In the genomic region with DNA sequence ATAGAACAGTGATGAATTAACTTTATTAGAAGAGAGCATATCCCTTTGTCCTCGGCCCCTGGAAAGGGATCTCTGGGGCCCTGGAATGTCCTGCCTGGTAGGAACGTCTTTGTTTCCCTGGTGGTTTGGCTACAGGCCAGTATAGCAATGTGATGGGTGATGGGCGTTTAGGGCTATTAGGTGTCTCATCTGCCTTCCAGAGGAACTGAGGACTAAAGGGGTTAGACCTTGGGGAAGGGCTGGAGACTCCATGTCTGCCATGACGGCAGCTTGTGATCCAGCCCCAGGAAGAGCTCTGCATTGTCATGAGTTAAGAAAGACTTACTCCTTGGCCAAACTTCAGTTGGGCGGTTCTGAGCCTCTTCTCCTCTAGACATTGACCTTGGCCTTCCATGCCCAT, we compare ENCODE assay signal across 20 cellular contexts. TPM values are rescaled to one million over a fixed set of nuclear protein-coding genes. Genes with fewer than 3 reads are reported as not detected.
DNase-seq lines count a peak whose midpoint lies in the region; ATAC-seq, FAIRE-seq and TF ChIP-seq lines count a peak whose summit lies in the region.
"Had no signal": no experiment of that assay in that cellular context is flagged by ENCODE, and none has a peak within 500 bp of the region (broad histone marks: within the 10 kb centered on the region; RNA-seq: fewer than 3 reads in every experiment).

No MANE protein-coding gene starts in this region.

- no peak for TF ChIP-seq CTCF in body of pancreas (IDR thresholded peaks at IDR 0.05)
- no peak for TF ChIP-seq CTCF in ovary (IDR thresholded peaks at IDR 0.05)

- ATAC-seq in right cardiac atrium (no peak), left ventricle myocardium superior (no peak), body of pancreas (no peak)

- H3K4me1 ChIP-seq in right cardiac atrium (ENCODE audit: control insufficient read depth, insufficient read depth, low read length) (peaks cover 10% of the 10 kb centered on the region), body of pancreas (no peaks in the 10 kb centered on the region), ovary (ENCODE audit: insufficient read depth) (peaks cover 7% of the 10 kb centered on the region)

- H3K9me3 ChIP-seq in right cardiac atrium (ENCODE audit: control insufficient read depth, low read length) (no peaks in the 10 kb centered on the region), body of pancreas (no peaks in the 10 kb centered on the region), ovary (no peaks in the 10 kb centered on the region)
- H3K9me3 ChIP-seq: HAP-1 had no signal

- WGBS in right cardiac atrium, result 52% methylated on average over 5 of the region's 5 CpGs
- WGBS in body of pancreas, 2 donors, result 47 to 54% methylated on average over 5 of the region's 5 CpGs
- 63 to 86% (median 69%) methylated on average over 5 of the region's 5 CpGs for WGBS in ovary, 3 donors

- FAIRE-seq in urothelium cell line (lab: Jason Lieb, UNC), result no peak

- H3K36me3 ChIP-seq in body of pancreas (replicated peaks in 1 of 2; ENCODE audit: insufficient read depth in 1 of 2, low read depth in 2 of 2) (no peaks in the 10 kb centered on the region), ovary (no peaks in the 10 kb centered on the region)
- H3K36me3 ChIP-seq: HAP-1 had no signal

- H3K4me3 ChIP-seq in right cardiac atrium (ENCODE audit: low read length) (no peak overlapping the region), body of pancreas (no peak overlapping the region), ovary (no peak overlapping the region)
- H3K4me3 ChIP-seq: HAP-1 had no signal

- intact Hi-C loops in right cardiac atrium (cut with DNase I) (loop anchor here in 1 of 4 donors (10.0 kb wide), 1 partner anchor 82 kb away; no protein-coding TSS in a partner anchor), left ventricle myocardium superior (cut with micrococcal nuclease) (no loop called here), body of pancreas (cut with DNase I) (no loop called here), ovary (cut with DNase I) (loop anchor here in 3 of 4 donors (5.0 to 10.0 kb wide), 2 partner anchors 92 to 95 kb away; no protein-coding TSS in a partner anchor)

- peak overlapping the region; percentile 42 for H3K27ac ChIP-seq in right cardiac atrium (ENCODE audit: low read length)
- H3K27ac ChIP-seq in body of pancreas, result no peak overlapping the region
- no peak overlapping the region for H3K27ac ChIP-seq in ovary

- H3K27me3 ChIP-seq in right cardiac atrium (ENCODE audit: control insufficient read depth, insufficient read depth), result no peaks in the 10 kb centered on the region
- no peaks in the 10 kb centered on the region for H3K27me3 ChIP-seq in body of pancreas
- H3K27me3 ChIP-seq in ovary, result no peaks in the 10 kb centered on the region

- TF ChIP-seq EP300 in ovary (IDR thresholded peaks at IDR 0.05), result no peak

- no peak for TF ChIP-seq POLR2A in body of pancreas (IDR thresholded peaks at IDR 0.05)
- TF ChIP-seq POLR2A in ovary (IDR thresholded peaks at IDR 0.05), result no peak

- no peak for DNase-seq in right cardiac atrium
- no peak for DNase-seq in left ventricle myocardium superior
- peak; percentile 35 for DNase-seq in astrocyte of the hippocampus (ENCODE audit: low read depth, low spot score)
- peak; percentile 36 for DNase-seq in iris pigment epithelial cell (ENCODE audit: low read depth)
- peak; percentile 55 for DNase-seq in urothelium cell line (ENCODE audit: low spot score)
- no peak for DNase-seq in NCI-H187 (lab: John Stamatoyannopoulos, UW)
- no peak for DNase-seq in body of pancreas
- no peak for DNase-seq in ovary
- DNase-seq: COR-L47, GDM1, KBM-7, NCI-H1105 treated with DMSO at 0.1 percent for 48 hours, NCI-H1694, NCI-H2107, NCI-H2227 treated with DMSO at 0.1 percent for 48 hours, NCI-H510A treated with DMSO at 0.1 percent for 48 hours, NCI-H774 had no signal

RNA-seq across cellular contexts. Expression of gene APOL4, which starts 9.0 kb away (rescaled TPM):
- total RNA-seq in right cardiac atrium (1 to 10 TPM in 3 of 4 donors, not detected in 1; 3.1 to 7.4 (median 7.2) TPM), left ventricle myocardium superior (3.8 TPM), body of pancreas (10 to 100 TPM in 1 of 2 donors, under 1 TPM in 1; 0.52 to 18.1 TPM), ovary (10 to 100 TPM in 3 of 7 donors, 1 to 10 TPM in 2, under 1 TPM in 2; 0.31 to 18.6 (median 7.3) TPM)
- polyA plus RNA-seq in right cardiac atrium (3.8 TPM), ovary (1 to 10 TPM; 5.6 to 8.5 TPM)
- total RNA-seq: A172, B cell had no signal

RNA-seq across cellular contexts. Expression of gene APOL3, which starts 32.0 kb away (rescaled TPM):
- total RNA-seq in right cardiac atrium (10 to 100 TPM; 22.9 to 33.1 (median 26.5) TPM), left ventricle myocardium superior (29.5 TPM), body of pancreas (10 to 100 TPM; 11.2 to 22.4 TPM), ovary (10 to 100 TPM; 15.4 to 23.0 (median 18.6) TPM)
- polyA plus RNA-seq in right cardiac atrium (23.3 TPM), ovary (10 to 100 TPM; 19.6 to 62.1 TPM)

RNA-seq across cellular contexts. Expression of gene APOL2, which starts 46.7 kb away (rescaled TPM):
- total RNA-seq in right cardiac atrium, result 10 to 100 TPM; 39.9 to 54.8 (median 42.9) TPM
- polyA plus RNA-seq in right cardiac atrium, result 29.1 TPM
- 56.7 TPM for total RNA-seq in left ventricle myocardium superior
- total RNA-seq in body of pancreas, result 10 to 100 TPM; 13.5 to 19.1 TPM
- 10 to 100 TPM; 21.8 to 38.1 (median 28.2) TPM for total RNA-seq in ovary
- 10 to 100 TPM; 13.6 to 33.7 TPM for polyA plus RNA-seq in ovary

Comparison
In these comparisons a context has a peak if more than half of its experiments do, and no peak if none do; other contexts are left out.
1. DNase-seq: peak in astrocyte of the hippocampus (single experiment), iris pigment epithelial cell (single experiment) and urothelium cell line (single experiment); none in right cardiac atrium (0 of 3), left ventricle myocardium superior (single experiment), NCI-H187 (0 of 2), body of pancreas (0 of 4) and ovary (0 of 5).
2. intact Hi-C loops: an anchor here in ovary (5.0 to 10.0 kb wide); none called in left ventricle myocardium superior and body of pancreas.